1 cellular context compared by ENCODE assay signal in genomic region chr16:30986129-30986991, GRCh38.
TF ChIP-seq lines count a peak whose summit lies in the region.

No MANE protein-coding gene starts in this region.

TF ChIP-seq in HepG2, 621 proteins besides CTCF, POLR2A, EP300 and RAD21 (continues in another document):
- TF ChIP-seq GZF1 (CRISPR knock-in tag; IDR thresholded peaks at IDR 0.05) (no peak), HES4 (CRISPR knock-in tag; IDR thresholded peaks at IDR 0.05; ENCODE audit: borderline replicate concordance) (0 out of 2 replicates have a peak, but pooled peaks have one; percentile 43), GPN1 (CRISPR knock-in tag; IDR thresholded peaks at IDR 0.05; ENCODE audit: borderline replicate concordance) (no peak), ZNF251 (CRISPR knock-in tag; IDR thresholded peaks at IDR 0.05) (no peak), SYNCRIP (IDR thresholded peaks at IDR 0.05; ENCODE audit: insufficient read depth, low read depth, low read length) (no peak), REXO4 (CRISPR knock-in tag; IDR thresholded peaks at IDR 0.05; ENCODE audit: borderline replicate concordance) (no peak), HOXA7 (CRISPR knock-in tag; IDR thresholded peaks at IDR 0.05) (no peak), ERF (CRISPR knock-in tag; IDR thresholded peaks at IDR 0.05) (no peak), KLF13 (CRISPR knock-in tag; IDR thresholded peaks at IDR 0.05) (no peak), THAP9 (CRISPR knock-in tag; IDR thresholded peaks at IDR 0.05; ENCODE audit: borderline replicate concordance) (no peak), DR1 (CRISPR knock-in tag; IDR thresholded peaks at IDR 0.05) (no peak), ZFP1 (CRISPR knock-in tag; IDR thresholded peaks at IDR 0.05) (no peak), SP5 (CRISPR knock-in tag; IDR thresholded peaks at IDR 0.05; ENCODE audit: borderline replicate concordance, low read depth) (peak; percentile 42; the same call in 1 of the 2 replicates), ZNF598 (CRISPR knock-in tag; IDR thresholded peaks at IDR 0.05; ENCODE audit: borderline replicate concordance) (no peak), FOXA1 (IDR thresholded peaks at IDR 0.05) (no peak), FOXA1 (CRISPR knock-in tag; IDR thresholded peaks at IDR 0.05) (no peak), ZNF724P (CRISPR knock-in tag; IDR thresholded peaks at IDR 0.05; ENCODE audit: borderline replicate concordance) (no peak), NFIB (CRISPR knock-in tag; IDR thresholded peaks at IDR 0.05; ENCODE audit: borderline replicate concordance) (no peak), ZNF703 (CRISPR knock-in tag; IDR thresholded peaks at IDR 0.05; ENCODE audit: borderline replicate concordance) (no peak), MBD4 (IDR thresholded peaks at IDR 0.05; ENCODE audit: borderline replicate concordance, low read length) (no peak), SALL1 (CRISPR knock-in tag; IDR thresholded peaks at IDR 0.05) (peak; percentile 36), XBP1 (CRISPR knock-in tag; IDR thresholded peaks at IDR 0.05) (no peak), ZNF138 (CRISPR knock-in tag; IDR thresholded peaks at IDR 0.05; ENCODE audit: low read depth) (0 out of 2 replicates have a peak, but pooled peaks have one; percentile 54), ZNF33B (CRISPR knock-in tag; IDR thresholded peaks at IDR 0.05) (no peak), ZNF878 (CRISPR knock-in tag; IDR thresholded peaks at IDR 0.05) (no peak), ZFP62 (CRISPR knock-in tag; IDR thresholded peaks at IDR 0.05) (no peak), KLF6 (CRISPR knock-in tag; IDR thresholded peaks at IDR 0.05) (no peak), GATAD2A (CRISPR knock-in tag; IDR thresholded peaks at IDR 0.05) (no peak), MXI1 (IDR thresholded peaks at IDR 0.05; ENCODE audit: borderline replicate concordance, low read depth, low read length) (0 out of 3 replicates have a peak, but pooled peaks have one; percentile 19), RARG (CRISPR knock-in tag; IDR thresholded peaks at IDR 0.05; ENCODE audit: low read depth) (0 out of 2 replicates have a peak, but pooled peaks have one; percentile 12), RNF2 (conservative IDR thresholded peaks at IDR 0.05; ENCODE audit: low read depth) (no peak), NFKB2 (CRISPR knock-in tag; IDR thresholded peaks at IDR 0.05; ENCODE audit: borderline replicate concordance) (no peak), ZBTB39 (CRISPR knock-in tag; IDR thresholded peaks at IDR 0.05) (0 out of 2 replicates have a peak, but pooled peaks have one; percentile 47), NR2F2 (IDR thresholded peaks at IDR 0.05; ENCODE audit: borderline replicate concordance, low read depth) (0 out of 2 replicates have a peak, but pooled peaks have one; percentile 48), ETV5 (CRISPR knock-in tag; IDR thresholded peaks at IDR 0.05; ENCODE audit: borderline replicate concordance) (0 out of 2 replicates have a peak, but pooled peaks have one; percentile 2), RARA (CRISPR knock-in tag; IDR thresholded peaks at IDR 0.05) (peak; percentile 86), HNF4A (CRISPR knock-in tag; IDR thresholded peaks at IDR 0.05) (peak; percentile 37; the same call in 1 of the 2 replicates), ZNF124 (CRISPR knock-in tag; IDR thresholded peaks at IDR 0.05) (no peak), ZC3H4 (CRISPR knock-in tag; IDR thresholded peaks at IDR 0.05; ENCODE audit: borderline replicate concordance) (no peak), FOXC1 (CRISPR knock-in tag; IDR thresholded peaks at IDR 0.05; ENCODE audit: borderline replicate concordance) (0 out of 2 replicates have a peak, but pooled peaks have one; percentile 20), NR2F1 (CRISPR knock-in tag; IDR thresholded peaks at IDR 0.05) (peak; percentile 47 to 53; a peak in 3 of 4 replicates), DPF2 (CRISPR knock-in tag; IDR thresholded peaks at IDR 0.05; ENCODE audit: borderline replicate concordance, low read depth) (no peak), ZNF552 (CRISPR knock-in tag; IDR thresholded peaks at IDR 0.05; ENCODE audit: borderline replicate concordance) (no peak), PRPF4 (IDR thresholded peaks at IDR 0.05; ENCODE audit: low read depth, low read length, poor library complexity, severe bottlenecking) (no peak), HMG20B (CRISPR knock-in tag; conservative IDR thresholded peaks at IDR 0.05) (no peak), CBX5 (CRISPR knock-in tag; IDR thresholded peaks at IDR 0.05; ENCODE audit: borderline replicate concordance) (no peak), BRCA1 (CRISPR knock-in tag; IDR thresholded peaks at IDR 0.05) (no peak)
- TF ChIP-seq, protein P1, sequence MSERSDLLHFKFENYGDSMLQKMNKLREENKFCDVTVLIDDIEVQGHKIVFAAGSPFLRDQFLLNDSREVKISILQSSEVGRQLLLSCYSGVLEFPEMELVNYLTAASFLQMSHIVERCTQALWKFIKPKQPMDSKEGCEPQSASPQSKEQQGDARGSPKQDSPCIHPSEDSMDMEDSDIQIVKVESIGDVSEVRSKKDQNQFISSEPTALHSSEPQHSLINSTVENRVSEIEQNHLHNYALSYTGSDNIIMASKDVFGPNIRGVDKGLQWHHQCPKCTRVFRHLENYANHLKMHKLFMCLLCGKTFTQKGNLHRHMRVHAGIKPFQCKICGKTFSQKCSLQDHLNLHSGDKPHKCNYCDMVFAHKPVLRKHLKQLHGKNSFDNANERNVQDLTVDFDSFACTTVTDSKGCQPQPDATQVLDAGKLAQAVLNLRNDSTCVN (CRISPR knock-in tag; IDR thresholded peaks at IDR 0.05; ENCODE audit: borderline replicate concordance) = no peak
- TF ChIP-seq, protein P2, sequence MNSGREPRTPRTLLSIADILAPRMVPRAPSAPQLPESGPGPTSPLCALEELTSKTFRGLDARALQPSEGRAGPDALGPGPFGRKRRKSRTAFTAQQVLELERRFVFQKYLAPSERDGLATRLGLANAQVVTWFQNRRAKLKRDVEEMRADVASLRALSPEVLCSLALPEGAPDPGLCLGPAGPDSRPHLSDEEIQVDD (CRISPR knock-in tag; IDR thresholded peaks at IDR 0.05; ENCODE audit: borderline replicate concordance) = 0 out of 2 replicates have a peak, but pooled peaks have one; percentile 21
- TF ChIP-seq, protein P3, sequence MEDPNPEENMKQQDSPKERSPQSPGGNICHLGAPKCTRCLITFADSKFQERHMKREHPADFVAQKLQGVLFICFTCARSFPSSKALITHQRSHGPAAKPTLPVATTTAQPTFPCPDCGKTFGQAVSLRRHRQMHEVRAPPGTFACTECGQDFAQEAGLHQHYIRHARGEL (CRISPR knock-in tag; IDR thresholded peaks at IDR 0.05) = no peak
- TF ChIP-seq, protein P4, sequence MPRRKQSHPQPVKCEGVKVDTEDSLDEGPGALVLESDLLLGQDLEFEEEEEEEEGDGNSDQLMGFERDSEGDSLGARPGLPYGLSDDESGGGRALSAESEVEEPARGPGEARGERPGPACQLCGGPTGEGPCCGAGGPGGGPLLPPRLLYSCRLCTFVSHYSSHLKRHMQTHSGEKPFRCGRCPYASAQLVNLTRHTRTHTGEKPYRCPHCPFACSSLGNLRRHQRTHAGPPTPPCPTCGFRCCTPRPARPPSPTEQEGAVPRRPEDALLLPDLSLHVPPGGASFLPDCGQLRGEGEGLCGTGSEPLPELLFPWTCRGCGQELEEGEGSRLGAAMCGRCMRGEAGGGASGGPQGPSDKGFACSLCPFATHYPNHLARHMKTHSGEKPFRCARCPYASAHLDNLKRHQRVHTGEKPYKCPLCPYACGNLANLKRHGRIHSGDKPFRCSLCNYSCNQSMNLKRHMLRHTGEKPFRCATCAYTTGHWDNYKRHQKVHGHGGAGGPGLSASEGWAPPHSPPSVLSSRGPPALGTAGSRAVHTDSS (CRISPR knock-in tag; conservative IDR thresholded peaks at IDR 0.05) = no peak
- TF ChIP-seq, protein P5, sequence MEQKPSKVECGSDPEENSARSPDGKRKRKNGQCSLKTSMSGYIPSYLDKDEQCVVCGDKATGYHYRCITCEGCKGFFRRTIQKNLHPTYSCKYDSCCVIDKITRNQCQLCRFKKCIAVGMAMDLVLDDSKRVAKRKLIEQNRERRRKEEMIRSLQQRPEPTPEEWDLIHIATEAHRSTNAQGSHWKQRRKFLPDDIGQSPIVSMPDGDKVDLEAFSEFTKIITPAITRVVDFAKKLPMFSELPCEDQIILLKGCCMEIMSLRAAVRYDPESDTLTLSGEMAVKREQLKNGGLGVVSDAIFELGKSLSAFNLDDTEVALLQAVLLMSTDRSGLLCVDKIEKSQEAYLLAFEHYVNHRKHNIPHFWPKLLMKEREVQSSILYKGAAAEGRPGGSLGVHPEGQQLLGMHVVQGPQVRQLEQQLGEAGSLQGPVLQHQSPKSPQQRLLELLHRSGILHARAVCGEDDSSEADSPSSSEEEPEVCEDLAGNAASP (CRISPR knock-in tag; IDR thresholded peaks at IDR 0.05; ENCODE audit: borderline replicate concordance) = peak; percentile 90; the same call in 1 of the 2 replicates
- TF ChIP-seq, protein P6, sequence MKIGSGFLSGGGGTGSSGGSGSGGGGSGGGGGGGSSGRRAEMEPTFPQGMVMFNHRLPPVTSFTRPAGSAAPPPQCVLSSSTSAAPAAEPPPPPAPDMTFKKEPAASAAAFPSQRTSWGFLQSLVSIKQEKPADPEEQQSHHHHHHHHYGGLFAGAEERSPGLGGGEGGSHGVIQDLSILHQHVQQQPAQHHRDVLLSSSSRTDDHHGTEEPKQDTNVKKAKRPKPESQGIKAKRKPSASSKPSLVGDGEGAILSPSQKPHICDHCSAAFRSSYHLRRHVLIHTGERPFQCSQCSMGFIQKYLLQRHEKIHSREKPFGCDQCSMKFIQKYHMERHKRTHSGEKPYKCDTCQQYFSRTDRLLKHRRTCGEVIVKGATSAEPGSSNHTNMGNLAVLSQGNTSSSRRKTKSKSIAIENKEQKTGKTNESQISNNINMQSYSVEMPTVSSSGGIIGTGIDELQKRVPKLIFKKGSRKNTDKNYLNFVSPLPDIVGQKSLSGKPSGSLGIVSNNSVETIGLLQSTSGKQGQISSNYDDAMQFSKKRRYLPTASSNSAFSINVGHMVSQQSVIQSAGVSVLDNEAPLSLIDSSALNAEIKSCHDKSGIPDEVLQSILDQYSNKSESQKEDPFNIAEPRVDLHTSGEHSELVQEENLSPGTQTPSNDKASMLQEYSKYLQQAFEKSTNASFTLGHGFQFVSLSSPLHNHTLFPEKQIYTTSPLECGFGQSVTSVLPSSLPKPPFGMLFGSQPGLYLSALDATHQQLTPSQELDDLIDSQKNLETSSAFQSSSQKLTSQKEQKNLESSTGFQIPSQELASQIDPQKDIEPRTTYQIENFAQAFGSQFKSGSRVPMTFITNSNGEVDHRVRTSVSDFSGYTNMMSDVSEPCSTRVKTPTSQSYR (CRISPR knock-in tag; IDR thresholded peaks at IDR 0.05; ENCODE audit: borderline replicate concordance) = peak; percentile 90
- TF ChIP-seq, protein P7, sequence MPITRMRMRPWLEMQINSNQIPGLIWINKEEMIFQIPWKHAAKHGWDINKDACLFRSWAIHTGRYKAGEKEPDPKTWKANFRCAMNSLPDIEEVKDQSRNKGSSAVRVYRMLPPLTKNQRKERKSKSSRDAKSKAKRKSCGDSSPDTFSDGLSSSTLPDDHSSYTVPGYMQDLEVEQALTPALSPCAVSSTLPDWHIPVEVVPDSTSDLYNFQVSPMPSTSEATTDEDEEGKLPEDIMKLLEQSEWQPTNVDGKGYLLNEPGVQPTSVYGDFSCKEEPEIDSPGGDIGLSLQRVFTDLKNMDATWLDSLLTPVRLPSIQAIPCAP (CRISPR knock-in tag; IDR thresholded peaks at IDR 0.05; ENCODE audit: low read depth) = no peak
- TF ChIP-seq, protein P8, sequence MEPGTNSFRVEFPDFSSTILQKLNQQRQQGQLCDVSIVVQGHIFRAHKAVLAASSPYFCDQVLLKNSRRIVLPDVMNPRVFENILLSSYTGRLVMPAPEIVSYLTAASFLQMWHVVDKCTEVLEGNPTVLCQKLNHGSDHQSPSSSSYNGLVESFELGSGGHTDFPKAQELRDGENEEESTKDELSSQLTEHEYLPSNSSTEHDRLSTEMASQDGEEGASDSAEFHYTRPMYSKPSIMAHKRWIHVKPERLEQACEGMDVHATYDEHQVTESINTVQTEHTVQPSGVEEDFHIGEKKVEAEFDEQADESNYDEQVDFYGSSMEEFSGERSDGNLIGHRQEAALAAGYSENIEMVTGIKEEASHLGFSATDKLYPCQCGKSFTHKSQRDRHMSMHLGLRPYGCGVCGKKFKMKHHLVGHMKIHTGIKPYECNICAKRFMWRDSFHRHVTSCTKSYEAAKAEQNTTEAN (CRISPR knock-in tag; conservative IDR thresholded peaks at IDR 0.05) = no peak
